In genomic region chr11:36030707-36031365, GRCh38 we compare ENCODE assay signal across 2 cellular contexts.
A peak's percentile ranks its signal among the peaks of the same experiment; 100 is the strongest.
TF ChIP-seq lines count a peak whose summit lies in the region.

No MANE protein-coding gene starts in this region.

TF ChIP-seq in SK-N-SH, 30 proteins besides CTCF, POLR2A, EP300 and RAD21 (continued from another document):
- TF ChIP-seq, protein P1, sequence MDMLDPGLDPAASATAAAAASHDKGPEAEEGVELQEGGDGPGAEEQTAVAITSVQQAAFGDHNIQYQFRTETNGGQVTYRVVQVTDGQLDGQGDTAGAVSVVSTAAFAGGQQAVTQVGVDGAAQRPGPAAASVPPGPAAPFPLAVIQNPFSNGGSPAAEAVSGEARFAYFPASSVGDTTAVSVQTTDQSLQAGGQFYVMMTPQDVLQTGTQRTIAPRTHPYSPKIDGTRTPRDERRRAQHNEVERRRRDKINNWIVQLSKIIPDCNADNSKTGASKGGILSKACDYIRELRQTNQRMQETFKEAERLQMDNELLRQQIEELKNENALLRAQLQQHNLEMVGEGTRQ (IDR thresholded peaks at IDR 0.05; ENCODE audit: borderline replicate concordance, low read depth, low read length) = no peak
- TF ChIP-seq, protein P2, sequence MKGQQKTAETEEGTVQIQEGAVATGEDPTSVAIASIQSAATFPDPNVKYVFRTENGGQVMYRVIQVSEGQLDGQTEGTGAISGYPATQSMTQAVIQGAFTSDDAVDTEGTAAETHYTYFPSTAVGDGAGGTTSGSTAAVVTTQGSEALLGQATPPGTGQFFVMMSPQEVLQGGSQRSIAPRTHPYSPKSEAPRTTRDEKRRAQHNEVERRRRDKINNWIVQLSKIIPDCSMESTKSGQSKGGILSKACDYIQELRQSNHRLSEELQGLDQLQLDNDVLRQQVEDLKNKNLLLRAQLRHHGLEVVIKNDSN (IDR thresholded peaks at IDR 0.05; ENCODE audit: borderline replicate concordance, low read depth) = no peak
- TF ChIP-seq, protein P3, sequence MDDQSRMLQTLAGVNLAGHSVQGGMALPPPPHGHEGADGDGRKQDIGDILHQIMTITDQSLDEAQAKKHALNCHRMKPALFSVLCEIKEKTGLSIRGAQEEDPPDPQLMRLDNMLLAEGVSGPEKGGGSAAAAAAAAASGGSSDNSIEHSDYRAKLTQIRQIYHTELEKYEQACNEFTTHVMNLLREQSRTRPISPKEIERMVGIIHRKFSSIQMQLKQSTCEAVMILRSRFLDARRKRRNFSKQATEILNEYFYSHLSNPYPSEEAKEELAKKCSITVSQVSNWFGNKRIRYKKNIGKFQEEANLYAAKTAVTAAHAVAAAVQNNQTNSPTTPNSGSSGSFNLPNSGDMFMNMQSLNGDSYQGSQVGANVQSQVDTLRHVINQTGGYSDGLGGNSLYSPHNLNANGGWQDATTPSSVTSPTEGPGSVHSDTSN (IDR thresholded peaks at IDR 0.05) = 0 out of 2 replicates have a peak, but pooled peaks have one; percentile 19
- TF ChIP-seq RFX5 (IDR thresholded peaks at IDR 0.05; ENCODE audit: low read length) (no peak), TAF1 (IDR thresholded peaks at IDR 0.05; ENCODE audit: borderline replicate concordance, low read depth, low read length) (no peak), NRF1 (IDR thresholded peaks at IDR 0.05; ENCODE audit: low read depth, low read length) (no peak), SMC3 (IDR thresholded peaks at IDR 0.05; ENCODE audit: low read depth, low read length) (no peak), SIN3A (IDR thresholded peaks at IDR 0.05; ENCODE audit: borderline replicate concordance, low read depth, low read length) (no peak), CHD2 (IDR thresholded peaks at IDR 0.05; ENCODE audit: low read length, partially characterized antibody) (no peak), FOSL2 (IDR thresholded peaks at IDR 0.05; ENCODE audit: borderline replicate concordance, low read depth) (no peak), MAX (IDR thresholded peaks at IDR 0.05; ENCODE audit: low read depth) (no peak), TCF12 (IDR thresholded peaks at IDR 0.05) (peak; percentile 20; the same call in 1 of the 2 replicates), FOXM1 (IDR thresholded peaks at IDR 0.05; ENCODE audit: low read depth) (no peak)
- TF ChIP-seq, protein P4, sequence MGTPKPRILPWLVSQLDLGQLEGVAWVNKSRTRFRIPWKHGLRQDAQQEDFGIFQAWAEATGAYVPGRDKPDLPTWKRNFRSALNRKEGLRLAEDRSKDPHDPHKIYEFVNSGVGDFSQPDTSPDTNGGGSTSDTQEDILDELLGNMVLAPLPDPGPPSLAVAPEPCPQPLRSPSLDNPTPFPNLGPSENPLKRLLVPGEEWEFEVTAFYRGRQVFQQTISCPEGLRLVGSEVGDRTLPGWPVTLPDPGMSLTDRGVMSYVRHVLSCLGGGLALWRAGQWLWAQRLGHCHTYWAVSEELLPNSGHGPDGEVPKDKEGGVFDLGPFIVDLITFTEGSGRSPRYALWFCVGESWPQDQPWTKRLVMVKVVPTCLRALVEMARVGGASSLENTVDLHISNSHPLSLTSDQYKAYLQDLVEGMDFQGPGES (IDR thresholded peaks at IDR 0.05; ENCODE audit: low read depth, low read length) = no peak

TF ChIP-seq in SK-N-SH treated with all-trans-retinoic acid at 6 μM for 48 hours, 23 proteins besides CTCF, POLR2A, EP300 and RAD21 (continued from another document):
- TF ChIP-seq, protein P5, sequence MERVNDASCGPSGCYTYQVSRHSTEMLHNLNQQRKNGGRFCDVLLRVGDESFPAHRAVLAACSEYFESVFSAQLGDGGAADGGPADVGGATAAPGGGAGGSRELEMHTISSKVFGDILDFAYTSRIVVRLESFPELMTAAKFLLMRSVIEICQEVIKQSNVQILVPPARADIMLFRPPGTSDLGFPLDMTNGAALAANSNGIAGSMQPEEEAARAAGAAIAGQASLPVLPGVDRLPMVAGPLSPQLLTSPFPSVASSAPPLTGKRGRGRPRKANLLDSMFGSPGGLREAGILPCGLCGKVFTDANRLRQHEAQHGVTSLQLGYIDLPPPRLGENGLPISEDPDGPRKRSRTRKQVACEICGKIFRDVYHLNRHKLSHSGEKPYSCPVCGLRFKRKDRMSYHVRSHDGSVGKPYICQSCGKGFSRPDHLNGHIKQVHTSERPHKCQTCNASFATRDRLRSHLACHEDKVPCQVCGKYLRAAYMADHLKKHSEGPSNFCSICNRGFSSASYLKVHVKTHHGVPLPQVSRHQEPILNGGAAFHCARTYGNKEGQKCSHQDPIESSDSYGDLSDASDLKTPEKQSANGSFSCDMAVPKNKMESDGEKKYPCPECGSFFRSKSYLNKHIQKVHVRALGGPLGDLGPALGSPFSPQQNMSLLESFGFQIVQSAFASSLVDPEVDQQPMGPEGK (CRISPR knock-in tag; IDR thresholded peaks at IDR 0.05; ENCODE audit: borderline replicate concordance) = no peak
- TF ChIP-seq ZNF565 (CRISPR knock-in tag; conservative IDR thresholded peaks at IDR 0.05; ENCODE audit: low read depth) (no peak), ISL1 (CRISPR knock-in tag; IDR thresholded peaks at IDR 0.05) (no peak), ZFP3 (CRISPR knock-in tag; IDR thresholded peaks at IDR 0.05) (no peak), ARNTL (CRISPR knock-in tag; IDR thresholded peaks at IDR 0.05; ENCODE audit: borderline replicate concordance, low read depth) (no peak), ZNF70 (CRISPR knock-in tag; IDR thresholded peaks at IDR 0.05) (no peak), ZC3H10 (CRISPR knock-in tag; IDR thresholded peaks at IDR 0.05) (no peak), ESRRG (CRISPR knock-in tag; IDR thresholded peaks at IDR 0.05) (no peak), CREB5 (CRISPR knock-in tag; IDR thresholded peaks at IDR 0.05; ENCODE audit: low read depth) (no peak), SNAI2 (CRISPR knock-in tag; IDR thresholded peaks at IDR 0.05) (no peak), PPARA (CRISPR knock-in tag; IDR thresholded peaks at IDR 0.05; ENCODE audit: borderline replicate concordance) (no peak)
TF ChIP-seq in SK-N-SH treated with all-trans-retinoic acid at 6 μM for 48 hours: peak in this region for 0.
